19 cellular contexts compared by ENCODE assay signal in genomic region chr22:30863161-30863833, GRCh38.
DNase-seq lines count a peak whose midpoint lies in the region; ATAC-seq, FAIRE-seq and TF ChIP-seq lines count a peak whose summit lies in the region.
"Had no signal": no experiment of that assay in that cellular context is flagged by ENCODE, and none has a peak within 500 bp of the region (broad histone marks: within the 10 kb centered on the region; RNA-seq: fewer than 3 reads in every experiment).

No MANE protein-coding gene starts in this region.

- H3K27me3 Mint-ChIP-seq in activated T-cell treated with anti-CD3 and anti-CD28 coated beads, Interleukin-2, amount 50 U/mL, for 24 hours = no peaks in the 10 kb centered on the region
- H3K27me3 Mint-ChIP-seq in activated T-cell treated with anti-CD3 and anti-CD28 coated beads, Interleukin-2, amount 50 U/mL, for 4 hours (ENCODE audit: low read depth) = peaks cover 2% of the 10 kb centered on the region
- H3K27me3 Mint-ChIP-seq: activated CD4-positive, alpha-beta memory T cell treated with anti-CD3 and anti-CD28 coated beads, Interleukin-2, amount 10 ng/mL, durations not matched to agents 7 days and 5 days had no signal

- no peaks in the 10 kb centered on the region for H3K9me3 Mint-ChIP-seq in activated T-cell treated with anti-CD3 and anti-CD28 coated beads, Interleukin-2, amount 50 U/mL, for 24 hours
- H3K9me3 Mint-ChIP-seq in activated T-cell treated with anti-CD3 and anti-CD28 coated beads, Interleukin-2, amount 50 U/mL, for 4 hours = no peaks in the 10 kb centered on the region
- H3K9me3 Mint-ChIP-seq: activated CD4-positive, alpha-beta memory T cell treated with anti-CD3 and anti-CD28 coated beads, Interleukin-2, amount 10 ng/mL, durations not matched to agents 7 days and 5 days had no signal

- no peaks in the 10 kb centered on the region for H3K36me3 ChIP-seq in brain microvascular endothelial cell (replicated peaks)
- H3K36me3 ChIP-seq in testis (ENCODE audit: low read depth, missing control alignments) = no peaks in the 10 kb centered on the region
- H3K36me3 ChIP-seq: breast epithelium had no signal

- H3K27me3 ChIP-seq in brain microvascular endothelial cell (replicated peaks) (no peaks in the 10 kb centered on the region), testis (no peaks in the 10 kb centered on the region)
- H3K27me3 ChIP-seq: breast epithelium had no signal

- H3K36me3 Mint-ChIP-seq in activated T-cell treated with anti-CD3 and anti-CD28 coated beads, Interleukin-2, amount 50 U/mL, for 24 hours (ENCODE audit: low read depth) = no peaks in the 10 kb centered on the region
- H3K36me3 Mint-ChIP-seq in activated T-cell treated with anti-CD3 and anti-CD28 coated beads, Interleukin-2, amount 50 U/mL, for 4 hours (ENCODE audit: insufficient read depth) = no peaks in the 10 kb centered on the region

- H3K27ac Mint-ChIP-seq in activated T-cell treated with anti-CD3 and anti-CD28 coated beads, Interleukin-2, amount 50 U/mL, for 24 hours = no peak overlapping the region
- H3K27ac Mint-ChIP-seq: activated CD4-positive, alpha-beta memory T cell treated with anti-CD3 and anti-CD28 coated beads, Interleukin-2, amount 10 ng/mL, durations not matched to agents 7 days and 5 days had no signal

- in situ Hi-C loops in brain microvascular endothelial cell (cut with HindIII; ENCODE audit: low pct_ligation_motif_present, low sequenced_read_pairs) = no loop called here

- no peaks in the 10 kb centered on the region for H3K4me1 Mint-ChIP-seq in activated T-cell treated with anti-CD3 and anti-CD28 coated beads, Interleukin-2, amount 50 U/mL, for 24 hours (ENCODE audit: low read depth)
- no peaks in the 10 kb centered on the region for H3K4me1 Mint-ChIP-seq in activated T-cell treated with anti-CD3 and anti-CD28 coated beads, Interleukin-2, amount 50 U/mL, for 4 hours (ENCODE audit: low read depth)

- no peak overlapping the region for H3K4me3 ChIP-seq in brain microvascular endothelial cell (ENCODE audit: low read depth, low read length)
- H3K4me3 ChIP-seq in testis = no peak overlapping the region
- H3K4me3 ChIP-seq: A549, breast epithelium had no signal

- no peak for ATAC-seq in activated T-cell treated with anti-CD3 and anti-CD28 coated beads, Interleukin-2, amount 50 U/mL, for 4 hours
- ATAC-seq: A549, left ventricle myocardium superior had no signal

- H3K4me1 ChIP-seq in testis = no peaks in the 10 kb centered on the region
- H3K4me1 ChIP-seq: A549, breast epithelium had no signal

- intact Hi-C loops in testis (cut with DNase I; ENCODE audit: low total_unique reads) = no loop called here

- TF ChIP-seq CTCF in brain microvascular endothelial cell (IDR thresholded peaks at IDR 0.05; ENCODE audit: low read depth, low read length, missing control alignments) (peak; percentile 8), testis (IDR thresholded peaks at IDR 0.05) (no peak)

- peak; percentile 14 for DNase-seq in activated T-cell treated with anti-CD3 and anti-CD28 coated beads, Interleukin-2, amount 50 U/mL, for 24 hours
- DNase-seq in activated T-cell treated with anti-CD3 and anti-CD28 coated beads, Interleukin-2, amount 50 U/mL, for 4 hours = no peak
- DNase-seq in brain microvascular endothelial cell (no peak), middle frontal gyrus (ENCODE audit: extremely low spot score, low spot score) (peak; percentile 45), testis (peak; percentile 7), SW 1271 (lab: John Stamatoyannopoulos, UW) (no peak), H54 (ENCODE audit: insufficient read length, low spot score) (no peak)
- no peak for DNase-seq in activated CD4-positive, alpha-beta T cell treated with anti-CD3 and anti-CD28 coated beads, Interleukin-2, amount 50 U/mL, for 48 hours
- DNase-seq: activated CD4-positive, alpha-beta memory T cell treated with anti-CD3 and anti-CD28 coated beads, Interleukin-2, amount 10 ng/mL, durations not matched to agents 7 days and 5 days; activated naive CD4-positive, alpha-beta T cell treated with Interleukin-2 at 50 U/mL for 16 hours; COR-L47; hippocampal formation; left ventricle myocardium superior; NCI-H2227 treated with DMSO at 0.1 percent for 48 hours; T-helper 2 cell had no signal

- 53 to 54% methylated on average over 17 of the region's 17 CpGs for WGBS in testis, 2 donors

- no peak for TF ChIP-seq POLR2A in testis (IDR thresholded peaks at IDR 0.05)
- TF ChIP-seq POLR2A in H54 (IDR thresholded peaks at IDR 0.05; ENCODE audit: low read depth, low read length) = no peak

- no peaks in the 10 kb centered on the region for H3K9me3 ChIP-seq in testis
- H3K9me3 ChIP-seq: A549, breast epithelium had no signal

- no peak overlapping the region for H3K27ac ChIP-seq in brain microvascular endothelial cell
- no peak overlapping the region for H3K27ac ChIP-seq in testis
- H3K27ac ChIP-seq: A549, breast epithelium had no signal

- H3K4me3 Mint-ChIP-seq in activated T-cell treated with anti-CD3 and anti-CD28 coated beads, Interleukin-2, amount 50 U/mL, for 24 hours = no peak overlapping the region
- no peak overlapping the region for H3K4me3 Mint-ChIP-seq in activated T-cell treated with anti-CD3 and anti-CD28 coated beads, Interleukin-2, amount 50 U/mL, for 4 hours
- H3K4me3 Mint-ChIP-seq: activated CD4-positive, alpha-beta memory T cell treated with anti-CD3 and anti-CD28 coated beads, Interleukin-2, amount 10 ng/mL, durations not matched to agents 7 days and 5 days had no signal

- FAIRE-seq in H54 (lab: Jason Lieb, UNC) = no peak
- FAIRE-seq: A549, HTR-8/SVneo, RCC 7860 had no signal

Comparison
In these comparisons a context has a peak if more than half of its experiments do, and no peak if none do; other contexts are left out.
1. DNase-seq: peak in activated T-cell treated with anti-CD3 and anti-CD28 coated beads, Interleukin-2, amount 50 U/mL, for 24 hours (single experiment), middle frontal gyrus (single experiment) and testis (single experiment); none in activated T-cell treated with anti-CD3 and anti-CD28 coated beads, Interleukin-2, amount 50 U/mL, for 4 hours (single experiment), brain microvascular endothelial cell (single experiment), SW 1271 (0 of 2), activated CD4-positive, alpha-beta T cell treated with anti-CD3 and anti-CD28 coated beads, Interleukin-2, amount 50 U/mL, for 48 hours (0 of 2) and H54 (single experiment).